In genomic region chr22:17570851-17571631, GRCh38 we compare ENCODE assay signal across 9 cellular contexts. TPM values are rescaled to one million over a fixed set of nuclear protein-coding genes. Genes with fewer than 3 reads are reported as not detected.
DNase-seq lines count a peak whose midpoint lies in the region; FAIRE-seq and TF ChIP-seq lines count a peak whose summit lies in the region.
"Had no signal": no experiment of that assay in that cellular context is flagged by ENCODE, and none has a peak within 500 bp of the region (broad histone marks: within the 10 kb centered on the region; RNA-seq: fewer than 3 reads in every experiment).

No MANE protein-coding gene starts in this region.

- H3K36me3 ChIP-seq in WERI-Rb-1: no peaks in the 10 kb centered on the region

- no peak overlapping the region for H3K27ac ChIP-seq in WERI-Rb-1

- no peak for FAIRE-seq in urothelium cell line (lab: Jason Lieb, UNC)

- H3K9me3 ChIP-seq in WERI-Rb-1 (ENCODE audit: severe bottlenecking): no peaks in the 10 kb centered on the region

- no peak for TF ChIP-seq CTCF in WERI-Rb-1 (IDR thresholded peaks at IDR 0.05; ENCODE audit: low read depth, low read length)

- no peaks in the 10 kb centered on the region for H3K27me3 ChIP-seq in WERI-Rb-1 (ENCODE audit: insufficient read depth, low read depth, severe bottlenecking)

- no peak overlapping the region for H3K4me3 ChIP-seq in WERI-Rb-1 (ENCODE audit: low read depth, low read length)

- DNase-seq in G401 (ENCODE audit: low spot score) (peak; percentile 73), T47D (ENCODE audit: low read depth in 1 of 2, low spot score in 1 of 2) (peak; percentile 21 to 86), hypothalamus (lab: John Stamatoyannopoulos, UW) (peak in 44 of 51 donors; percentile 29 to 93 (median 78)), renal cortical epithelial cell (ENCODE audit: low read depth) (peak; percentile 85), SHP77 treated with DMSO at 0.1 percent for 48 hours (lab: John Stamatoyannopoulos, UW) (no peak), WERI-Rb-1 (no peak), urothelium cell line (ENCODE audit: low spot score) (no peak), cerebellar nuclear complex (lab: John Stamatoyannopoulos, UW) (no peak)
- DNase-seq: activated naive CD4-positive, alpha-beta T cell treated with anti-CD3 and anti-CD28 coated beads, Interleukin-2, amount 50 U/mL, for 16 hours had no signal

- in situ Hi-C loops in G401 (cut with HindIII; ENCODE audit: low sequenced_read_pairs) (no loop called here), T47D (cut with HindIII; ENCODE audit: low pct_unique_long_range_greater_than_20kb, low sequenced_read_pairs) (no loop called here)

RNA-seq across cellular contexts. Expression of gene SLC25A18, which starts 7.7 kb away (rescaled TPM):
- 1.4 and 4.8 TPM in 2 replicates for total RNA-seq in G401 (2014; rRNA removed; shearing (Covaris generic))
- 0.20 and 0.87 TPM in 2 replicates for total RNA-seq in renal cortical epithelial cell

RNA-seq across cellular contexts. Expression of gene ATP6V1E1, which starts 57.5 kb away (rescaled TPM):
- 172 and 185 TPM in 2 replicates for total RNA-seq in G401 (2014; rRNA removed; shearing (Covaris generic))
- total RNA-seq in renal cortical epithelial cell: 219 and 241 TPM in 2 replicates

Comparison
In these comparisons a context has a peak if more than half of its experiments do, and no peak if none do; other contexts are left out.
1. DNase-seq: peak in G401 (single experiment), T47D (2 of 2), hypothalamus (44 of 51) and renal cortical epithelial cell (single experiment); none in SHP77 treated with DMSO at 0.1 percent for 48 hours (single experiment), WERI-Rb-1 (single experiment), urothelium cell line (single experiment) and cerebellar nuclear complex (0 of 2).